ENCODE assay signal across 8 cellular contexts in the genomic region with DNA sequence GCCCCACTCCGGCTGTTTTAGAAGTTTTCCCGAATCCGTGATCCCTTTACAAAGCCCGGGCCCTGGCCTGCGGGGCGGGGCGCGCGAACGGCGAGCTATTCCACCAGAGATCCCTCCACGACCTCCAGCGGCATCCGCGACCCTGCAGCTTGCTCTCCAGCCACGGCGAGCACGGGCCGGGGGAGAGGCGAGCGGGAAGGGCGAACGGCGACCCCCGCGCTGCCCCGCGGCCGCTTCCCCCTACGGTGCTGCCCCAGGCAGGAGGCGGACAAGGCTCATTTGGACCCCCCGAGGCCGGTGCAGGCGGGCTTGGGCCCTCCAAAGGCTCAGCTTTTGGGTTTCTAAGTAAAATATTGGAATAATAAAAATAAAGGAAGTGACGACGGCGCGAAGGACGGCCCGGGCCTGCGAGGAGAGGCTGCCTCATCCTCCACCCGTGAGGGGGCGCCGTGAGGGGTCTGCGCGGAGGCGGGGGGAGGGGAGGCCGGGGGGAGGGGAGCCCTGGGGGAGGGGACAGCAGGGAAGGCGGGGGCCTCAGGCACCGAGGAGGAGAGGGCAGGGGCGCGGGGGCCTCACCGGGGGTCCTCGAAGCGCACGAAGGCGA. TPM values are rescaled to one million over a fixed set of nuclear protein-coding genes. Genes with fewer than 3 reads are reported as not detected.
DNase-seq lines count a peak whose midpoint lies in the region; ATAC-seq, FAIRE-seq and TF ChIP-seq lines count a peak whose summit lies in the region.

No MANE protein-coding gene starts in this region.

- in situ Hi-C loops in K562 (cut with MboI), result no loop called here

- CTCF ChIA-PET in RWPE1 (lab: Yijun Ruan, JAX), result interaction anchor here (0.5 to 1.6 kb wide), 8 partner anchors 17 to 294 kb away, joined by 3 to 4 read pairs (median 4); no protein-coding TSS in a partner anchor
- CTCF ChIA-PET in K562 (lab: Yijun Ruan, JAX; ENCODE audit: low intra/inter-chr PET ratio), result interaction anchor here (1.1 kb wide), 1 partner anchor 28 kb away, joined by 3 read pairs; no protein-coding TSS in a partner anchor

- DNase-seq in NCI-H748 (lab: John Stamatoyannopoulos, UW; ENCODE audit: unreplicated experiment), result peak; percentile 47
- DNase-seq in NCI-H748 treated with DMSO at 0.1 percent for 48 hours (lab: John Stamatoyannopoulos, UW), result no peak
- DNase-seq in RWPE1 (ENCODE audit: low spot score), result peak; percentile 8
- DNase-seq in K562 (ENCODE audit: extremely low read depth in 1 of 4, low spot score in 3 of 4), result peak; percentile 64 to 92 (median 86)
- DNase-seq in iPS-NIHi7 (ENCODE audit: extremely low spot score), result peak; percentile 70
- DNase-seq in stimulated activated CD4-positive, alpha-beta T cell treated with anti-CD3 and anti-CD28 coated beads, Interleukin-15, amount 100 ng/mL, for 1 hour (ENCODE audit: low read depth in 1 of 2, low spot score in 1 of 2), result peak; percentile 21 to 44
- no peak for DNase-seq in Ammon's horn (ENCODE audit: low spot score)

- peak overlapping the region; percentile 97 for H3K4me2 ChIP-seq in K562 (ENCODE audit: insufficient read depth, low read length)

- peak; percentile 24 for ATAC-seq in HG02798 (IDR thresholded peaks at IDR 0.05; ENCODE audit: poor library complexity, unreplicated experiment)
- ATAC-seq in K562, result peak; percentile 53

- TF ChIP-seq POLR2A in K562 (conservative IDR thresholded peaks at IDR 0.05), result no peak

- TF ChIP-seq EP300 in K562 (IDR thresholded peaks at IDR 0.05; ENCODE audit: low read length), result no peak

- no peak for TF ChIP-seq RAD21 in K562 (CRISPR knock-in tag; conservative IDR thresholded peaks at IDR 0.05 in 1 of 2, IDR thresholded peaks at IDR 0.05 in 1 of 2)

- H3K36me3 ChIP-seq in K562 (ENCODE audit: control insufficient read depth, insufficient read depth, low read length), result peaks cover 46% of the 10 kb centered on the region

- intact Hi-C loops in K562 (cut with micrococcal nuclease), result loop anchor here (1.0 to 5.0 kb wide), 2 partner anchors 27 to 113 kb away; a partner anchor contains a TSS

- H3K27me3 ChIP-seq in K562 (ENCODE audit: control insufficient read depth in 2 of 2, insufficient read depth in 2 of 2, low read length in 2 of 2), result no peaks in the 10 kb centered on the region

- H2AFZ ChIP-seq in K562 (ENCODE audit: low read depth, low read length), result peak overlapping the region; percentile 58; the same call in 1 of the 2 replicates

- peaks cover 28% of the 10 kb centered on the region for H4K20me1 ChIP-seq in K562 (replicated peaks; ENCODE audit: control insufficient read depth, insufficient read depth, low read length)

- H3K9me3 ChIP-seq in K562 (replicated peaks; ENCODE audit: control insufficient read depth, insufficient read depth, low read depth, low read length), result no peaks in the 10 kb centered on the region

- H3K27ac ChIP-seq in RWPE1, result peak overlapping the region; percentile 87
- H3K27ac ChIP-seq in K562 (ENCODE audit: extremely low read depth, low read depth, low read length), result peak overlapping the region; percentile 96

- BruUV-seq in K562 (replicated peaks; lab: Mats Ljungman, UMichigan), result no TSS peak

- H3K79me2 ChIP-seq in K562 (ENCODE audit: control insufficient read depth, insufficient read depth, low read length), result peaks cover 92% of the 10 kb centered on the region

- H3K9me1 ChIP-seq in K562 (ENCODE audit: control insufficient read depth, insufficient read depth, low read length), result no peaks in the 10 kb centered on the region

- no peak for FAIRE-seq in K562 (lab: Jason Lieb, UNC)

- POLR2A ChIA-PET in RWPE1 (lab: Yijun Ruan, JAX; ENCODE audit: low non-redundant PET), result interaction anchor here (0.6 kb wide), 1 partner anchor 10 kb away, joined by 3 read pairs; no protein-coding TSS in a partner anchor
- POLR2A ChIA-PET in K562 (lab: Yijun Ruan, JAX), result interaction anchor here (0.6 to 3.1 kb wide), 20 partner anchors 9 to 981 kb away, joined by 3 to 23 read pairs (median 4); a partner anchor contains a TSS

- H3K4me3 ChIP-seq in K562, result peak overlapping the region; percentile 90

- H3K4me1 ChIP-seq in K562 (replicated peaks in 1 of 2; ENCODE audit: control insufficient read depth in 2 of 2, insufficient read depth in 2 of 2, low read length in 2 of 2), result peaks cover 21 to 33% of the 10 kb centered on the region in 2 experiments

- TF ChIP-seq CTCF in RWPE1 (conservative IDR thresholded peaks at IDR 0.05; ENCODE audit: low read depth), result no peak
- no peak for TF ChIP-seq CTCF in K562 (IDR thresholded peaks at IDR 0.05 in 2 of 3, conservative IDR thresholded peaks at IDR 0.05 in 1 of 3; ENCODE audit: insufficient read depth in 2 of 3, low read depth in 1 of 3, low read length in 3 of 3)

- WGBS in K562 (ENCODE audit: insufficient coverage, low coverage, missing lambda C conversion rate), result under 1% methylated on average over 43 of the region's 57 CpGs

- peak overlapping the region; percentile 87 to 100 for H3K9ac ChIP-seq in K562 (ENCODE audit: insufficient read depth in 1 of 2, low read depth in 2 of 2, low read length in 2 of 2)

RNA-seq across cellular contexts. Expression of a gene that starts 0.6 kb away (rescaled TPM):
- total RNA-seq in K562 (2011; cell fraction: chromatin; rRNA removed; ENCODE audit: low replicate concordance), result 133 and 204 TPM in 2 replicates
- 102 and 104 TPM in 2 replicates for total RNA-seq in K562 (2011; cell fraction: nucleolus; rRNA removed)
- 154 and 192 TPM in 2 replicates for total RNA-seq in K562 (2011; cell fraction: nucleoplasm; rRNA removed)
- total RNA-seq in K562 (2014; rRNA removed) (255 and 271 TPM in 2 replicates), K562 (2014; rRNA removed; fragmentation: Illumina TruSeq; extraction: Trizol) (230 and 244 TPM in 2 replicates), K562 (2015; rRNA removed; fragmentation: Illumina TruSeq; extraction: Trizol) (241 and 243 TPM in 2 replicates), K562 (2021) (280 and 286 TPM in 2 replicates)
- polyA plus RNA-seq in K562 (2011; rRNA removed) (159 and 203 TPM in 2 replicates), K562 (2014; fragmentation: Illumina TruSeq; extraction: Trizol) (180 and 188 TPM in 2 replicates), K562 (2014; fragmentation: Nextera tagmentation; extraction: Ambion mirVana) (10 to 100 TPM; 40.3 to 50.5 TPM), K562 (2014; rRNA removed) (291 and 296 TPM in 2 replicates)
- polyA plus RNA-seq in K562 (2011; cell fraction: cytosol; rRNA removed), result 126 and 188 TPM in 2 replicates
- 163 and 219 TPM in 2 replicates for polyA plus RNA-seq in K562 (2011; cell fraction: nucleus; rRNA removed)
- 188 and 307 TPM in 2 replicates for polyA plus RNA-seq in K562 (2012)
- 130 and 156 TPM in 2 replicates for polyA minus RNA-seq in K562 (2011; rRNA and poly(A)+ RNA removed)
- polyA minus RNA-seq in K562 (2011; cell fraction: cytosol; rRNA and poly(A)+ RNA removed), result 94.9 and 103 TPM in 2 replicates
- 76.5 and 108 TPM in 2 replicates for polyA minus RNA-seq in K562 (2011; cell fraction: nucleus; rRNA and poly(A)+ RNA removed)

RNA-seq across cellular contexts. Expression of a gene that starts 22.7 kb away (rescaled TPM):
- 17.9 and 20.6 TPM in 2 replicates for total RNA-seq in K562 (2011; cell fraction: chromatin; rRNA removed; ENCODE audit: low replicate concordance)
- total RNA-seq in K562 (2011; cell fraction: nucleolus; rRNA removed), result 14.3 and 15.7 TPM in 2 replicates
- total RNA-seq in K562 (2011; cell fraction: nucleoplasm; rRNA removed), result 22.1 and 34.4 TPM in 2 replicates
- total RNA-seq in K562 (2014; rRNA removed) (22.2 and 29.0 TPM in 2 replicates), K562 (2014; rRNA removed; fragmentation: Illumina TruSeq; extraction: Trizol) (28.2 and 29.5 TPM in 2 replicates), K562 (2015; rRNA removed; fragmentation: Illumina TruSeq; extraction: Trizol) (27.1 and 29.0 TPM in 2 replicates), K562 (2021) (52.6 and 53.6 TPM in 2 replicates)
- polyA plus RNA-seq in K562 (2011; rRNA removed) (30.1 and 38.9 TPM in 2 replicates), K562 (2014; fragmentation: Illumina TruSeq; extraction: Trizol) (29.7 and 38.9 TPM in 2 replicates), K562 (2014; fragmentation: Nextera tagmentation; extraction: Ambion mirVana) (10 to 100 TPM in 1 of 2 experiments, 1 to 10 TPM in 1; 5.8 to 14.3 TPM), K562 (2014; rRNA removed) (24.0 and 24.2 TPM in 2 replicates)
- polyA plus RNA-seq in K562 (2011; cell fraction: cytosol; rRNA removed), result 18.8 and 22.9 TPM in 2 replicates
- polyA plus RNA-seq in K562 (2011; cell fraction: nucleus; rRNA removed), result 21.7 and 29.0 TPM in 2 replicates
- 18.9 and 20.0 TPM in 2 replicates for polyA plus RNA-seq in K562 (2012)
- polyA minus RNA-seq in K562 (2011; rRNA and poly(A)+ RNA removed), result 27.7 and 28.0 TPM in 2 replicates
- polyA minus RNA-seq in K562 (2011; cell fraction: cytosol; rRNA and poly(A)+ RNA removed), result 11.5 and 11.9 TPM in 2 replicates
- 7.8 and 10.0 TPM in 2 replicates for polyA minus RNA-seq in K562 (2011; cell fraction: nucleus; rRNA and poly(A)+ RNA removed)

RNA-seq across cellular contexts. Expression of a gene that starts 22.8 kb away (rescaled TPM):
- 11.4 and 14.2 TPM in 2 replicates for total RNA-seq in K562 (2011; cell fraction: chromatin; rRNA removed; ENCODE audit: low replicate concordance)
- total RNA-seq in K562 (2011; cell fraction: nucleolus; rRNA removed), result 14.3 and 14.8 TPM in 2 replicates
- total RNA-seq in K562 (2011; cell fraction: nucleoplasm; rRNA removed), result 17.2 and 23.1 TPM in 2 replicates
- total RNA-seq in K562 (2014; rRNA removed) (37.3 and 38.8 TPM in 2 replicates), K562 (2014; rRNA removed; fragmentation: Illumina TruSeq; extraction: Trizol) (78.4 and 80.9 TPM in 2 replicates), K562 (2015; rRNA removed; fragmentation: Illumina TruSeq; extraction: Trizol) (56.3 and 65.4 TPM in 2 replicates), K562 (2021) (53.2 and 55.3 TPM in 2 replicates)
- polyA plus RNA-seq in K562 (2011; rRNA removed) (53.5 and 85.7 TPM in 2 replicates), K562 (2014; fragmentation: Illumina TruSeq; extraction: Trizol) (59.8 and 64.9 TPM in 2 replicates), K562 (2014; fragmentation: Nextera tagmentation; extraction: Ambion mirVana) (100 to 1,000 TPM; 354 TPM), K562 (2014; rRNA removed) (60.6 and 73.3 TPM in 2 replicates)
- polyA plus RNA-seq in K562 (2011; cell fraction: cytosol; rRNA removed), result 12.9 and 27.2 TPM in 2 replicates
- polyA plus RNA-seq in K562 (2011; cell fraction: nucleus; rRNA removed), result 10.3 and 16.9 TPM in 2 replicates
- 28.3 and 77.9 TPM in 2 replicates for polyA plus RNA-seq in K562 (2012)
- polyA minus RNA-seq in K562 (2011; rRNA and poly(A)+ RNA removed), result 27.3 and 27.5 TPM in 2 replicates
- 16.0 and 19.2 TPM in 2 replicates for polyA minus RNA-seq in K562 (2011; cell fraction: cytosol; rRNA and poly(A)+ RNA removed)
- polyA minus RNA-seq in K562 (2011; cell fraction: nucleus; rRNA and poly(A)+ RNA removed), result 5.7 and 13.3 TPM in 2 replicates

RNA-seq across cellular contexts. Expression of a gene that starts 27.0 kb away (rescaled TPM):
- 64.0 and 73.7 TPM in 2 replicates for total RNA-seq in K562 (2011; cell fraction: chromatin; rRNA removed; ENCODE audit: low replicate concordance)
- 55.7 and 76.0 TPM in 2 replicates for total RNA-seq in K562 (2011; cell fraction: nucleolus; rRNA removed)
- total RNA-seq in K562 (2011; cell fraction: nucleoplasm; rRNA removed), result 81.5 and 104 TPM in 2 replicates
- total RNA-seq in K562 (2014; rRNA removed) (303 and 473 TPM in 2 replicates), K562 (2014; rRNA removed; fragmentation: Illumina TruSeq; extraction: Trizol) (430 and 468 TPM in 2 replicates), K562 (2015; rRNA removed; fragmentation: Illumina TruSeq; extraction: Trizol) (587 and 631 TPM in 2 replicates), K562 (2021) (364 and 386 TPM in 2 replicates)
- polyA plus RNA-seq in K562 (2011; rRNA removed) (439 and 456 TPM in 2 replicates), K562 (2014; fragmentation: Illumina TruSeq; extraction: Trizol) (531 and 637 TPM in 2 replicates), K562 (2014; fragmentation: Nextera tagmentation; extraction: Ambion mirVana) (1,000 to 10,000 TPM in 1 of 2 experiments, 100 to 1,000 TPM in 1; 921 to 1,112 TPM), K562 (2014; rRNA removed) (397 and 529 TPM in 2 replicates)
- 295 and 360 TPM in 2 replicates for polyA plus RNA-seq in K562 (2011; cell fraction: cytosol; rRNA removed)
- polyA plus RNA-seq in K562 (2011; cell fraction: nucleus; rRNA removed), result 186 and 231 TPM in 2 replicates
- polyA plus RNA-seq in K562 (2012), result 522 and 759 TPM in 2 replicates
- 184 and 185 TPM in 2 replicates for polyA minus RNA-seq in K562 (2011; rRNA and poly(A)+ RNA removed)
- polyA minus RNA-seq in K562 (2011; cell fraction: cytosol; rRNA and poly(A)+ RNA removed), result 96.5 and 118 TPM in 2 replicates
- 34.9 and 72.1 TPM in 2 replicates for polyA minus RNA-seq in K562 (2011; cell fraction: nucleus; rRNA and poly(A)+ RNA removed)

RNA-seq across cellular contexts. Expression of a gene that starts 31.0 kb away (rescaled TPM):
- total RNA-seq in K562 (2011; cell fraction: chromatin; rRNA removed; ENCODE audit: low replicate concordance), result 82.0 and 133 TPM in 2 replicates
- 297 and 320 TPM in 2 replicates for total RNA-seq in K562 (2011; cell fraction: nucleolus; rRNA removed)
- 251 and 255 TPM in 2 replicates for total RNA-seq in K562 (2011; cell fraction: nucleoplasm; rRNA removed)
- total RNA-seq in K562 (2014; rRNA removed) (931 and 1,004 TPM in 2 replicates), K562 (2014; rRNA removed; fragmentation: Illumina TruSeq; extraction: Trizol) (412 and 414 TPM in 2 replicates), K562 (2015; rRNA removed; fragmentation: Illumina TruSeq; extraction: Trizol) (602 and 624 TPM in 2 replicates), K562 (2021) (597 and 695 TPM in 2 replicates)
- polyA plus RNA-seq in K562 (2011; rRNA removed) (767 and 895 TPM in 2 replicates), K562 (2014; fragmentation: Illumina TruSeq; extraction: Trizol) (978 and 1,143 TPM in 2 replicates), K562 (2014; fragmentation: Nextera tagmentation; extraction: Ambion mirVana) (1,000 to 10,000 TPM; 3,092 to 4,142 TPM), K562 (2014; rRNA removed) (1,391 and 1,423 TPM in 2 replicates)
- polyA plus RNA-seq in K562 (2011; cell fraction: cytosol; rRNA removed), result 2,103 and 2,986 TPM in 2 replicates
- polyA plus RNA-seq in K562 (2011; cell fraction: nucleus; rRNA removed), result 1,412 and 1,636 TPM in 2 replicates
- 684 and 920 TPM in 2 replicates for polyA plus RNA-seq in K562 (2012)
- 235 and 279 TPM in 2 replicates for polyA minus RNA-seq in K562 (2011; rRNA and poly(A)+ RNA removed)
- 175 and 210 TPM in 2 replicates for polyA minus RNA-seq in K562 (2011; cell fraction: cytosol; rRNA and poly(A)+ RNA removed)
- polyA minus RNA-seq in K562 (2011; cell fraction: nucleus; rRNA and poly(A)+ RNA removed), result 147 and 169 TPM in 2 replicates

Comparison
In these comparisons a context has a peak if more than half of its experiments do, and no peak if none do; other contexts are left out.
1. DNase-seq: peak in NCI-H748 (single experiment), RWPE1 (single experiment), K562 (4 of 4), iPS-NIHi7 (single experiment) and stimulated activated CD4-positive, alpha-beta T cell treated with anti-CD3 and anti-CD28 coated beads, Interleukin-15, amount 100 ng/mL, for 1 hour (2 of 2); none in NCI-H748 treated with DMSO at 0.1 percent for 48 hours (single experiment) and Ammon's horn (single experiment).